Comparison of ENCODE assay signal across 1 cellular context in the genomic region with DNA sequence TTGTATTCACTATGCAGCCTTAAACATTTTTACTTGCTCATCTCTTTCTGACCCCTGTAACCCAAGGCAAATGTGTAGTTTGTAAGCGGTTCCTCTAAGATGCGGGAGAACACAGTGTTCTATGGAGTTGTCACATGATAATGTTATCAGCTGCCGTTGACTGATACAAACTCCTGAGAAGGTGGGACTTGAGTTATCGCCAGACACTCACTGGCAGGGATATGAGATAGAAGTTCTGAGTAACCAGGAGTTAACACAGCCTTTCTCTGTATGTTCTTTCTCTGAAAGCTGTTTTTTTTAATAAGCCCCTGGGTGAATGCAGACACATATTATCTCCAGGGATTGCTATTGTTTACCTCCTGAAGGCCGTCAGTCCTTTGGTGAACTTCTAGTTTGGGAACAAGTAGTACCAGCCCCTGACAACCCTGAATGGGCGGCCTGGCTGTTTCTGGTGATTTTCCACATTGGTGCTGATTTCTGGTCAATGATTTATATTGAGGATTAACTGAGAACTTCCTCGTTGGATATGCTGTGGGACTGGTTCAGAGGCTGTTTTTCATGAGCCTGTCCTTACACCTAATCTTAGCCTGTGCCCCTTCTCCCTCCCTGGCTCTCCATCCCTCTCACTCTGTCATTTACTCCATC.
TF ChIP-seq lines count a peak whose summit lies in the region.

No MANE protein-coding gene starts in this region.

TF ChIP-seq in H1, 55 proteins besides CTCF, POLR2A, EP300 and RAD21 (continued from another document):
- TF ChIP-seq TEAD4 (IDR thresholded peaks at IDR 0.05; ENCODE audit: low read depth, low read length) (no peak), JUND (IDR thresholded peaks at IDR 0.05; ENCODE audit: low read length) (no peak), BACH1 (IDR thresholded peaks at IDR 0.05; ENCODE audit: low read length) (no peak), NANOG (IDR thresholded peaks at IDR 0.05; ENCODE audit: insufficient read depth, low read depth, low read length, poor library complexity, severe bottlenecking) (no peak), NRF1 (IDR thresholded peaks at IDR 0.05; ENCODE audit: low read depth, low read length) (no peak), TCF12 (IDR thresholded peaks at IDR 0.05; ENCODE audit: low read depth, low read length) (no peak), CBX8 (IDR thresholded peaks at IDR 0.05; ENCODE audit: borderline replicate concordance, low read depth, low read length) (no peak)
